ENCODE assay signal across 1 cellular context in the genomic region with DNA sequence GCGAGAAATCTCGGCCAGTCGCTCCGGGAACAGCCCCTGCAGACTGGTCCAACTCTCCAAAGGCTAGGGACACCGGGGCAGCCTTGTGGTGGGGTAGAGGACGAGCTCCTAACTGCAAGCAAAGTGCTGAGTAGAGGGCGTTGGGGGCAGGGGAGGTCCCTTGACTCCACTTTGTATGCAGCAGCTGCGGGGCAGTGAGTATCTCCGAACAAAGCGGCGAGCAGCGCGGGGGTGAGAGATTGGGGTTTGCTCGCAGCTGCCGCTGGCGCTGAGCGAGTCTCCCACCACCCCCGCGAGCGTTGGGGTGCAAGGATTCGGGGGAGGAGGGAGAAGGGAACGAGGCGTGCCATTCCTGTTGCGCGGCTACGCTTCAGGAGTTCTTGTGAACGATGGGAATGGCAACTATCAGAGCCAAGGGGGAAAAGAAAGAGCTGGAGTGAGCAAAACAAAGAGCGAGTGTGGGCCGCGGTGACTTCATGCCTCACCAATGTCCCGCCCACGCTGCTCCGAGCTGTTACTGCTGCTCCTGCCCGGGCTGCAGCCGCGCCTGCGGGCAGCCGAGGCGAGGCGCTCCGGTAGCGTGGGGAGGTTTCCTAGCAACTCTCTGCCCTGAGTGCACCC.
A peak's percentile ranks its signal among the peaks of the same experiment; 100 is the strongest.
TF ChIP-seq lines count a peak whose summit lies in the region.

No MANE protein-coding gene starts in this region.

TF ChIP-seq in HepG2, 621 proteins besides CTCF, POLR2A, EP300 and RAD21 (continued from another document):
- TF ChIP-seq, protein P1, sequence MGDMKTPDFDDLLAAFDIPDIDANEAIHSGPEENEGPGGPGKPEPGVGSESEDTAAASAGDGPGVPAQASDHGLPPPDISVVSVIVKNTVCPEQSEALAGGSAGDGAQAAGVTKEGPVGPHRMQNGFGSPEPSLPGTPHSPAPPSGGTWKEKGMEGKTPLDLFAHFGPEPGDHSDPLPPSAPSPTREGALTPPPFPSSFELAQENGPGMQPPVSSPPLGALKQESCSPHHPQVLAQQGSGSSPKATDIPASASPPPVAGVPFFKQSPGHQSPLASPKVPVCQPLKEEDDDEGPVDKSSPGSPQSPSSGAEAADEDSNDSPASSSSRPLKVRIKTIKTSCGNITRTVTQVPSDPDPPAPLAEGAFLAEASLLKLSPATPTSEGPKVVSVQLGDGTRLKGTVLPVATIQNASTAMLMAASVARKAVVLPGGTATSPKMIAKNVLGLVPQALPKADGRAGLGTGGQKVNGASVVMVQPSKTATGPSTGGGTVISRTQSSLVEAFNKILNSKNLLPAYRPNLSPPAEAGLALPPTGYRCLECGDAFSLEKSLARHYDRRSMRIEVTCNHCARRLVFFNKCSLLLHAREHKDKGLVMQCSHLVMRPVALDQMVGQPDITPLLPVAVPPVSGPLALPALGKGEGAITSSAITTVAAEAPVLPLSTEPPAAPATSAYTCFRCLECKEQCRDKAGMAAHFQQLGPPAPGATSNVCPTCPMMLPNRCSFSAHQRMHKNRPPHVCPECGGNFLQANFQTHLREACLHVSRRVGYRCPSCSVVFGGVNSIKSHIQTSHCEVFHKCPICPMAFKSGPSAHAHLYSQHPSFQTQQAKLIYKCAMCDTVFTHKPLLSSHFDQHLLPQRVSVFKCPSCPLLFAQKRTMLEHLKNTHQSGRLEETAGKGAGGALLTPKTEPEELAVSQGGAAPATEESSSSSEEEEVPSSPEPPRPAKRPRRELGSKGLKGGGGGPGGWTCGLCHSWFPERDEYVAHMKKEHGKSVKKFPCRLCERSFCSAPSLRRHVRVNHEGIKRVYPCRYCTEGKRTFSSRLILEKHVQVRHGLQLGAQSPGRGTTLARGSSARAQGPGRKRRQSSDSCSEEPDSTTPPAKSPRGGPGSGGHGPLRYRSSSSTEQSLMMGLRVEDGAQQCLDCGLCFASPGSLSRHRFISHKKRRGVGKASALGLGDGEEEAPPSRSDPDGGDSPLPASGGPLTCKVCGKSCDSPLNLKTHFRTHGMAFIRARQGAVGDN (CRISPR knock-in tag; IDR thresholded peaks at IDR 0.05), result peak; percentile 73
- TF ChIP-seq HNRNPLL (IDR thresholded peaks at IDR 0.05; ENCODE audit: low read depth, low read length, poor library complexity, severe bottlenecking), result peak; percentile 39
- no peak for TF ChIP-seq ZNF335 (CRISPR knock-in tag; IDR thresholded peaks at IDR 0.05)
- TF ChIP-seq SALL1 (CRISPR knock-in tag; IDR thresholded peaks at IDR 0.05), result 0 out of 2 replicates have a peak, but pooled peaks have one; percentile 6
- TF ChIP-seq FOSL2 (CRISPR knock-in tag; IDR thresholded peaks at IDR 0.05), result 0 out of 2 replicates have a peak, but pooled peaks have one; percentile 37
- TF ChIP-seq, protein P2, sequence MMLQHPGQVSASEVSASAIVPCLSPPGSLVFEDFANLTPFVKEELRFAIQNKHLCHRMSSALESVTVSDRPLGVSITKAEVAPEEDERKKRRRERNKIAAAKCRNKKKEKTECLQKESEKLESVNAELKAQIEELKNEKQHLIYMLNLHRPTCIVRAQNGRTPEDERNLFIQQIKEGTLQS (CRISPR knock-in tag; IDR thresholded peaks at IDR 0.05), result peak; percentile 82
- TF ChIP-seq, protein P3, sequence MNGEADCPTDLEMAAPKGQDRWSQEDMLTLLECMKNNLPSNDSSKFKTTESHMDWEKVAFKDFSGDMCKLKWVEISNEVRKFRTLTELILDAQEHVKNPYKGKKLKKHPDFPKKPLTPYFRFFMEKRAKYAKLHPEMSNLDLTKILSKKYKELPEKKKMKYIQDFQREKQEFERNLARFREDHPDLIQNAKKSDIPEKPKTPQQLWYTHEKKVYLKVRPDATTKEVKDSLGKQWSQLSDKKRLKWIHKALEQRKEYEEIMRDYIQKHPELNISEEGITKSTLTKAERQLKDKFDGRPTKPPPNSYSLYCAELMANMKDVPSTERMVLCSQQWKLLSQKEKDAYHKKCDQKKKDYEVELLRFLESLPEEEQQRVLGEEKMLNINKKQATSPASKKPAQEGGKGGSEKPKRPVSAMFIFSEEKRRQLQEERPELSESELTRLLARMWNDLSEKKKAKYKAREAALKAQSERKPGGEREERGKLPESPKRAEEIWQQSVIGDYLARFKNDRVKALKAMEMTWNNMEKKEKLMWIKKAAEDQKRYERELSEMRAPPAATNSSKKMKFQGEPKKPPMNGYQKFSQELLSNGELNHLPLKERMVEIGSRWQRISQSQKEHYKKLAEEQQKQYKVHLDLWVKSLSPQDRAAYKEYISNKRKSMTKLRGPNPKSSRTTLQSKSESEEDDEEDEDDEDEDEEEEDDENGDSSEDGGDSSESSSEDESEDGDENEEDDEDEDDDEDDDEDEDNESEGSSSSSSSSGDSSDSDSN (CRISPR knock-in tag; IDR thresholded peaks at IDR 0.05), result peak; percentile 39; the same call in 1 of the 2 replicates
- TF ChIP-seq GFI1 (CRISPR knock-in tag; IDR thresholded peaks at IDR 0.05; ENCODE audit: borderline replicate concordance), result peak; percentile 22; the same call in 1 of the 2 replicates
- TF ChIP-seq U2AF1 (optimal IDR thresholded peaks at IDR 0.05; ENCODE audit: low read depth, low read length), result peak; percentile 9
- no peak for TF ChIP-seq ARID2 (CRISPR knock-in tag; IDR thresholded peaks at IDR 0.05; ENCODE audit: borderline replicate concordance)
TF ChIP-seq in HepG2: peak in this region for 10.
